Comparison of ENCODE assay signal across 12 cellular contexts in the genomic region with DNA sequence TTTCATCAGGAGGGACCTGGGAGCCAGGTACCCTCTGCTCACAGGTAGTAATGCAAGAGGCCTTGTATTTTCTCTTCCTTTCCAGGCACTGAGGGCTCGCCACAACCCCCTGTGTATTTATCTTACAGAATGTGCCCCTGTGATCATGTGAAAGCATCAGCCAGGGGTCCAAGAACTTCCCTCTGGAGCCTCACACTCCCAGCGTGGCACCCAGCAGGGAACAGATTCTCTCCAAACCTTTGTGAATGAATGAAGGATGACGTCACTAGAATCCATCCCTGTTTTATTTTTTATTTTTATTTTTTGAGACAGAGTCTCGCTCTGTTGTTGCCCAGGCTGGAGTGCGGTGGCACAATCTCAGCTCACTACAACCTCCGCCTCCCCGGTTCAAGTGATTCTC.
"Had no signal": no experiment of that assay in that cellular context is flagged by ENCODE, and none has a peak within 500 bp of the region (broad histone marks: within the 10 kb centered on the region; RNA-seq: fewer than 3 reads in every experiment).

No MANE protein-coding gene starts in this region.

- H3K4me1 Mint-ChIP-seq: activated CD4-positive, alpha-beta T cell treated with anti-CD3 and anti-CD28 coated beads, Interleukin-2, amount 10 ng/mL, durations not matched to agents 24 days and 14 days; T-cell had no signal

- H3K36me3 Mint-ChIP-seq: stimulated activated memory B cell treated with anti-CD40 and anti-IgM and Interleukin-4, amounts not matched to agents 10 μg/mL and 1 μg/mL and 100 μg/mL, for 72 hours; T-cell had no signal

- H3K4me3 Mint-ChIP-seq: activated CD4-positive, alpha-beta T cell treated with anti-CD3 and anti-CD28 coated beads, Interleukin-2, amount 10 ng/mL, durations not matched to agents 24 days and 14 days; activated T-cell treated with anti-CD3 and anti-CD28 coated beads, Interleukin-2, amount 50 U/mL, for 4 hours; stimulated activated memory B cell treated with anti-CD40 and anti-IgM and Interleukin-4, amounts not matched to agents 10 μg/mL and 1 μg/mL and 100 μg/mL, for 72 hours; T-cell had no signal

- H3K9me3 Mint-ChIP-seq: activated CD4-positive, alpha-beta T cell treated with anti-CD3 and anti-CD28 coated beads, Interleukin-2, amount 10 ng/mL, durations not matched to agents 24 days and 14 days; activated T-cell treated with anti-CD3 and anti-CD28 coated beads, Interleukin-2, amount 50 U/mL, for 4 hours; stimulated activated memory B cell treated with anti-CD40 and anti-IgM and Interleukin-4, amounts not matched to agents 10 μg/mL and 1 μg/mL and 100 μg/mL, for 72 hours; T-cell had no signal

- H3K4me3 ChIP-seq: coronary artery, SK-N-MC had no signal

- DNase-seq: activated CD4-positive, alpha-beta T cell treated with anti-CD3 and anti-CD28 coated beads, Interleukin-2, amount 10 ng/mL, durations not matched to agents 24 days and 14 days; activated gamma-delta T cell treated with Interleukin-2 at 50 U/mL for 16 hours; activated T-cell treated with anti-CD3 and anti-CD28 coated beads, Interleukin-2, amount 50 U/mL, for 4 hours; caudate nucleus; effector CD4-positive, alpha-beta T cell; left ventricle myocardium superior; trophoblast cell; WERI-Rb-1 had no signal

- H3K27ac ChIP-seq: coronary artery, SK-N-MC, WERI-Rb-1 had no signal

- ATAC-seq: activated T-cell treated with anti-CD3 and anti-CD28 coated beads, Interleukin-2, amount 50 U/mL, for 4 hours; left ventricle myocardium superior; stimulated activated memory B cell treated with anti-CD40 and anti-IgM and Interleukin-4, amounts not matched to agents 10 μg/mL and 1 μg/mL and 100 μg/mL, for 72 hours had no signal

- H3K36me3 ChIP-seq: WERI-Rb-1 had no signal

- H3K27ac Mint-ChIP-seq: stimulated activated memory B cell treated with anti-CD40 and anti-IgM and Interleukin-4, amounts not matched to agents 10 μg/mL and 1 μg/mL and 100 μg/mL, for 72 hours; T-cell had no signal

- H3K27me3 Mint-ChIP-seq: activated CD4-positive, alpha-beta T cell treated with anti-CD3 and anti-CD28 coated beads, Interleukin-2, amount 10 ng/mL, durations not matched to agents 24 days and 14 days; T-cell had no signal
